ENCODE assay signal across 8 cellular contexts in the genomic region with DNA sequence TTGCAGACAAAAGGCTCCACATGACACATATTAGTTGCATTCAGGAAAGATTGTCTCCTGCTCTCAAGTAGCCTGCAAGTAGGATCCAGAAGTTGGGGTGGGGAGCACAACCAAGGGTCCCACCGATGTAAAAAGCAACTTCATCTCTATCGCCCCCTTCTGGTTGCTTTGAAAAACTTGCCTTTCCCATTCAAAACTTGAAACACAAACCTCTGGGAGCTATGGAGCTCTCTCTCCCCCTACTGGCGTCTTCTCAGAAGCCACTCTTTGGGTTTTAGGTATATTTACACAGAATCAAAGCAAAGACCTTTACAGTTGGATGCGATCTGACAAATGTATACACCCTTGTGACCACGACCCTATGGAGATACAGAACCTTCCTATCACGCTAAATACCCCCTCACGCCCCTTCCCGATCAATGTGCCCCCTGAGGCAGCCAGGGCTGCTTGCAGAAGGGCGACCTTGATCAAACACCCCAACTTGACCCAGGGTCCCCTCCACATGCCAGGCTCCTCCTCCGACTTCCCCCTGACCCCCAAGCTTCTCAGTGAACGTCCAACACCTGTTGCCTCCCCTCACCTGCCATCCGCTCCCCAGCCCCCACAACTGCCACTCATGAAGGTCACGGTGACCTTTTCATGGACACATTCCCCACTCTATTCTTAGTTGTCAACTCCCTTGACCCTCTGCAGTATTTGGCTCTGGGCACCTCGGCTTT. TPM values are rescaled to one million over a fixed set of nuclear protein-coding genes. Genes with fewer than 3 reads are reported as not detected.
DNase-seq lines count a peak whose midpoint lies in the region; ATAC-seq, FAIRE-seq and TF ChIP-seq lines count a peak whose summit lies in the region.

No MANE protein-coding gene starts in this region.

- H3K27ac Mint-ChIP-seq in astrocyte (ENCODE audit: unreplicated experiment): no peak overlapping the region

- H3K4me3 Mint-ChIP-seq in astrocyte (ENCODE audit: unreplicated experiment): no peak overlapping the region

- H3K4me3 ChIP-seq in astrocyte (ENCODE audit: insufficient read depth, low read depth, low read length) (no peak overlapping the region), right cardiac atrium (ENCODE audit: low read length) (no peak overlapping the region), sigmoid colon (no peak overlapping the region)

- H2AFZ ChIP-seq in astrocyte (ENCODE audit: low read depth, low read length): no peak overlapping the region

- no peak for TF ChIP-seq EP300 in sigmoid colon (IDR thresholded peaks at IDR 0.05)

- ATAC-seq in Right ventricle myocardium inferior (peak; percentile 71), SK-N-SH treated with all-trans-retinoic acid at 6 μM for 48 hours (peak; percentile 96), right cardiac atrium (peak; percentile 64 to 67), GM18505 (IDR thresholded peaks at IDR 0.05; ENCODE audit: unreplicated experiment) (no peak)

- intact Hi-C loops in Right ventricle myocardium inferior (cut with DNase I): loop anchor here (2.0 to 5.0 kb wide), 2 partner anchors 67 to 102 kb away; no protein-coding TSS in a partner anchor
- intact Hi-C loops in cardiac septum (cut with DNase I): loop anchor here (2.0 kb wide), 1 partner anchor 67 kb away; no protein-coding TSS in a partner anchor
- intact Hi-C loops in right cardiac atrium (cut with DNase I): loop anchor here in 1 of 4 donors (2.0 kb wide), 1 partner anchor 67 kb away; no protein-coding TSS in a partner anchor
- intact Hi-C loops in sigmoid colon (cut with DNase I): no loop called here

- no peak overlapping the region for H3K4me2 ChIP-seq in astrocyte (ENCODE audit: low read length)

- H3K27me3 Mint-ChIP-seq in astrocyte (ENCODE audit: low read depth, unreplicated experiment): no peaks in the 10 kb centered on the region

- H4K20me1 ChIP-seq in astrocyte (ENCODE audit: insufficient read depth, low read length): peaks cover 52% of the 10 kb centered on the region

- FAIRE-seq in astrocyte (lab: Jason Lieb, UNC): peak; percentile 50

- peaks cover 71% of the 10 kb centered on the region for H3K79me2 ChIP-seq in astrocyte (ENCODE audit: insufficient read depth, low read length)

- peaks cover 3% of the 10 kb centered on the region for H3K36me3 Mint-ChIP-seq in astrocyte (ENCODE audit: low read depth, unreplicated experiment)

- 26% methylated on average over 14 of the region's 14 CpGs for WGBS in right cardiac atrium
- WGBS in sigmoid colon, 2 donors: 22 to 36% methylated on average over 14 of the region's 14 CpGs

- TF ChIP-seq CTCF in astrocyte (IDR thresholded peaks at IDR 0.05; ENCODE audit: insufficient read depth, low read depth, low read length): peak; percentile 100
- peak; percentile 88 to 99 (median 94) for TF ChIP-seq CTCF in sigmoid colon (IDR thresholded peaks at IDR 0.05)

- H3K9me3 Mint-ChIP-seq in astrocyte (ENCODE audit: unreplicated experiment): no peaks in the 10 kb centered on the region

- H3K4me1 ChIP-seq in astrocyte (ENCODE audit: insufficient read depth, low read length): no peaks in the 10 kb centered on the region
- H3K4me1 ChIP-seq in right cardiac atrium (ENCODE audit: control insufficient read depth, insufficient read depth, low read length): peaks cover 4% of the 10 kb centered on the region
- H3K4me1 ChIP-seq in sigmoid colon: peaks cover 0 to 16% (median 13%) of the 10 kb centered on the region in 4 donors

- H3K27ac ChIP-seq in astrocyte (ENCODE audit: low read depth, low read length) (no peak overlapping the region), right cardiac atrium (ENCODE audit: low read length) (peak overlapping the region; percentile 34), sigmoid colon (peak overlapping the region in 1 of 4 donors; percentile 21)

- no peak for DNase-seq in Right ventricle myocardium inferior (ENCODE audit: missing footprints)
- DNase-seq in cardiac septum (ENCODE audit: low spot score): no peak
- peak; percentile 70 for DNase-seq in NCI-H1092 treated with DMSO at 0.1 percent for 48 hours (lab: John Stamatoyannopoulos, UW)
- DNase-seq in astrocyte (ENCODE audit: low read depth): peak; percentile 61
- DNase-seq in right cardiac atrium: peak in 2 of 3 donors; percentile 55 to 68
- no peak for DNase-seq in sigmoid colon

- H3K9ac ChIP-seq in astrocyte (ENCODE audit: low read length): peak overlapping the region; percentile 32

- TF ChIP-seq POLR2A in sigmoid colon (IDR thresholded peaks at IDR 0.05): no peak
- no peak for TF ChIP-seq POLR2A in GM18505 (IDR thresholded peaks at IDR 0.05; ENCODE audit: borderline replicate concordance, extremely low read depth, insufficient read depth, insufficient read length)

- H3K36me3 ChIP-seq in astrocyte (ENCODE audit: insufficient read depth, low read length): peaks cover 11% of the 10 kb centered on the region
- H3K36me3 ChIP-seq in sigmoid colon: peaks cover 0 to 15% (median 5%) of the 10 kb centered on the region in 4 donors

- H3K27me3 ChIP-seq in astrocyte (ENCODE audit: insufficient read depth, low read length) (no peaks in the 10 kb centered on the region), right cardiac atrium (ENCODE audit: control insufficient read depth, insufficient read depth) (no peaks in the 10 kb centered on the region), sigmoid colon (no peaks in the 10 kb centered on the region)

- H3K9me3 ChIP-seq in astrocyte (ENCODE audit: insufficient read depth, low read depth, low read length) (no peaks in the 10 kb centered on the region), right cardiac atrium (ENCODE audit: control insufficient read depth, low read length) (no peaks in the 10 kb centered on the region), sigmoid colon (no peaks in the 10 kb centered on the region)

- H3K4me1 Mint-ChIP-seq in astrocyte (ENCODE audit: low read depth, unreplicated experiment): peaks cover 4% of the 10 kb centered on the region

TF ChIP-seq in SK-N-SH treated with all-trans-retinoic acid at 6 μM for 48 hours, 23 proteins besides CTCF, POLR2A, EP300 and RAD21:
- TF ChIP-seq GLIS3 (CRISPR knock-in tag; IDR thresholded peaks at IDR 0.05) (no peak), CSRNP3 (CRISPR knock-in tag; IDR thresholded peaks at IDR 0.05) (no peak), TOX (CRISPR knock-in tag; IDR thresholded peaks at IDR 0.05; ENCODE audit: borderline replicate concordance) (no peak)
TF ChIP-seq in SK-N-SH treated with all-trans-retinoic acid at 6 μM for 48 hours: peak in this region for 0.

RNA-seq across cellular contexts. Expression of gene NOSIP, which starts 10.1 kb away (rescaled TPM):
- total RNA-seq in Right ventricle myocardium inferior (49.6 TPM), cardiac septum (34.5 TPM), astrocyte (74.6 and 83.8 TPM in 2 replicates), right cardiac atrium (10 to 100 TPM; 46.1 to 50.8 (median 48.3) TPM), sigmoid colon (10 to 100 TPM; 47.6 to 67.8 (median 62.3) TPM)
- polyA plus RNA-seq in right cardiac atrium (57.7 TPM), sigmoid colon (100 to 1,000 TPM in 2 of 3 donors, 10 to 100 TPM in 1; 96.1 to 123 (median 113) TPM)

RNA-seq across cellular contexts. Expression of gene PRRG2, which starts 10.8 kb away (rescaled TPM):
- total RNA-seq in Right ventricle myocardium inferior (0.76 TPM), cardiac septum (0.40 TPM), astrocyte (0.89 and 1.3 TPM in 2 replicates), right cardiac atrium (under 1 TPM; 0.42 to 0.83 (median 0.69) TPM), sigmoid colon (under 1 TPM in 1 of 4 donors, not detected in 3; 0.71 TPM)
- polyA plus RNA-seq in right cardiac atrium (1.2 TPM), sigmoid colon (10 to 100 TPM in 2 of 3 donors, 1 to 10 TPM in 1; 7.2 to 18.9 (median 18.3) TPM)

RNA-seq across cellular contexts. Expression of gene PRR12, which starts 20.7 kb away (rescaled TPM):
- total RNA-seq in Right ventricle myocardium inferior (14.5 TPM), cardiac septum (15.9 TPM), astrocyte (29.7 and 29.9 TPM in 2 replicates), right cardiac atrium (10 to 100 TPM; 13.1 to 19.9 (median 17.0) TPM), sigmoid colon (10 to 100 TPM in 1 of 4 donors, 1 to 10 TPM in 3; 5.4 to 16.1 (median 6.1) TPM)
- polyA plus RNA-seq in right cardiac atrium (9.8 TPM), sigmoid colon (10 to 100 TPM in 1 of 3 donors, 1 to 10 TPM in 2; 3.0 to 20.4 (median 4.2) TPM)

RNA-seq across cellular contexts. Expression of gene RCN3, which starts 42.5 kb away (rescaled TPM):
- total RNA-seq in Right ventricle myocardium inferior (7.4 TPM), cardiac septum (14.0 TPM), astrocyte (20.2 and 27.5 TPM in 2 replicates), right cardiac atrium (10 to 100 TPM; 10.2 to 27.4 (median 17.6) TPM), sigmoid colon (10 to 100 TPM; 14.5 to 43.8 (median 20.6) TPM)
- polyA plus RNA-seq in right cardiac atrium (29.3 TPM), sigmoid colon (10 to 100 TPM; 13.6 to 28.2 (median 21.6) TPM)

RNA-seq across cellular contexts. Expression of gene FCGRT, which starts 57.8 kb away (rescaled TPM):
- total RNA-seq in Right ventricle myocardium inferior: 105 TPM
- total RNA-seq in cardiac septum: 50.6 TPM
- total RNA-seq in astrocyte: 32.2 and 40.6 TPM in 2 replicates
- 100 to 1,000 TPM; 139 to 158 (median 147) TPM for total RNA-seq in right cardiac atrium
- 104 TPM for polyA plus RNA-seq in right cardiac atrium
- total RNA-seq in sigmoid colon: 100 to 1,000 TPM; 164 to 203 (median 178) TPM
- polyA plus RNA-seq in sigmoid colon: 100 to 1,000 TPM; 222 to 317 (median 243) TPM

Comparison
In these comparisons a context has a peak if more than half of its experiments do, and no peak if none do; other contexts are left out.
1. DNase-seq: peak in NCI-H1092 treated with DMSO at 0.1 percent for 48 hours (single experiment), astrocyte (single experiment) and right cardiac atrium (2 of 3); none in Right ventricle myocardium inferior (single experiment), cardiac septum (single experiment) and sigmoid colon (single experiment).